Comparison of ENCODE assay signal across 15 cellular contexts in the genomic region with DNA sequence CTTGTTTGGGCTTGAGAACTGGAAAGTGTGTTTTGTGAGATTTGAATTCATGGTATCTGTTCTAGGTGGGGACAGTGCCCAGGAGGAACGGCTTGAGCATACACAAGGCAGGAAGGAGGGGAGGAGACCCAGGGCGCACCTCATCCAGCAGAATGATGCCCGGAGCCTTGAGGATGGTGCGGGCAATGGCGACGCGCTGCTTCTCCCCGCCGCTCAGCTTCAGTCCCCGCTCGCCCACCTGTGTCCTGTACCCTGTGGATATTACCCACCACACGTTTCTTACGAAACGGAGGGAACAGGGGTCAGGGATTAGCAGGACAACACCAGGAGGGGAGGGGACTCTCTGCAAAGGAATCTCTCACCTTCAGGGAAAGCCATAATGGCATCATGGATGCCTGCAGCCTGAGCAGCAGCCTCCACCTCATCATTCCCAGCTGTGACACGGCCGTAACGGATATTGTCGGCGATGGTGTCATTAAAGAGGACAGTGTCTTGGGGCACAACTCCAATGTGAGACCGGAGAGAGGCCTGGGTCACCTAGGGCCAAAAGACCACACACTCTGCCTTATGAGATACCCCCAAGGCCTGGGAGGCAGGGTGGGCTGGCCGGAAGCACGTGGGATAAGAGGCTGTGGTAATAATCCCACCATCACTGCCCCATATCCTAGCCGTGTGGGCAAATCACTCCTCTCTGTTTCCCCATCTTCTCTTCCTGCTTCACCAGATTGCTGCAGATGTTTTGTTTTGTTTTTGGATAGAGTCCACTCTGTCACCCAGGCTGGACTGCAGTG. TPM values are rescaled to one million over a fixed set of nuclear protein-coding genes. Genes with fewer than 3 reads are reported as not detected.
DNase-seq lines count a peak whose midpoint lies in the region; ATAC-seq and TF ChIP-seq lines count a peak whose summit lies in the region.
"Had no signal": no experiment of that assay in that cellular context is flagged by ENCODE, and none has a peak within 500 bp of the region (broad histone marks: within the 10 kb centered on the region; RNA-seq: fewer than 3 reads in every experiment).

No MANE protein-coding gene starts in this region.

- intact Hi-C loops in CD4-positive, alpha-beta T cell (cut with DNase I, micrococcal nuclease): loop anchor here (1.0 to 5.0 kb wide), 5 partner anchors 33 to 153 kb away; partner anchors contain the start of genes NHEJ1 (in 2 of the 2) and CNPPD1 (in 1 of the 2)

- peak overlapping the region; percentile 62 for H3K4me3 Mint-ChIP-seq in CD4-positive, alpha-beta T cell
- H3K4me3 Mint-ChIP-seq in activated naive CD8-positive, alpha-beta T cell treated with anti-CD3 and anti-CD28 coated beads, Interleukin-2, amount 10 ng/mL, durations not matched to agents 7 days and 5 days: peak overlapping the region; percentile 63
- H3K4me3 Mint-ChIP-seq in neural crest cell: peak overlapping the region; percentile 62
- H3K4me3 Mint-ChIP-seq in GM23338: no peak overlapping the region

- no peak overlapping the region for H3K4me2 ChIP-seq in Karpas-422 (ENCODE audit: low read depth, low read length, poor library complexity, severe bottlenecking)
- no peak overlapping the region for H3K4me2 ChIP-seq in GM23338
- H3K4me2 ChIP-seq: neural progenitor cell, PC-9 had no signal

- no peak overlapping the region for H3K9ac ChIP-seq in Karpas-422 (ENCODE audit: low read length)
- H3K9ac ChIP-seq: neural progenitor cell had no signal

- no peaks in the 10 kb centered on the region for H3K9me3 Mint-ChIP-seq in CD4-positive, alpha-beta T cell
- H3K9me3 Mint-ChIP-seq in activated naive CD8-positive, alpha-beta T cell treated with anti-CD3 and anti-CD28 coated beads, Interleukin-2, amount 10 ng/mL, durations not matched to agents 7 days and 5 days: no peaks in the 10 kb centered on the region
- H3K9me3 Mint-ChIP-seq in neural crest cell (no peaks in the 10 kb centered on the region), GM23338 (no peaks in the 10 kb centered on the region)
- H3K9me3 Mint-ChIP-seq: neural progenitor cell had no signal

- peaks cover 15% of the 10 kb centered on the region; the same call in 1 of the 2 replicates for H3F3A ChIP-seq in GM23338 (replicated peaks; ENCODE audit: low read depth)

- no peak for ATAC-seq in CD4-positive, alpha-beta T cell (ENCODE audit: poor library complexity)
- no peak for ATAC-seq in activated naive CD8-positive, alpha-beta T cell treated with anti-CD3 and anti-CD28 coated beads, Interleukin-2, amount 10 ng/mL, durations not matched to agents 7 days and 5 days (ENCODE audit: low read depth)
- no peak for ATAC-seq in GM23338

- no peaks in the 10 kb centered on the region for H3K27me3 ChIP-seq in CD4-positive, alpha-beta T cell (ENCODE audit: control insufficient read depth, insufficient read depth, low read length)
- H3K27me3 ChIP-seq in Karpas-422 (ENCODE audit: low read length) (no peaks in the 10 kb centered on the region), GM23338 (ENCODE audit: insufficient read depth) (no peaks in the 10 kb centered on the region)
- H3K27me3 ChIP-seq: ascending aorta, neural progenitor cell had no signal

- H3K36me3 ChIP-seq in Karpas-422 (ENCODE audit: insufficient read depth, low read length) (peaks cover 31% of the 10 kb centered on the region), GM23338 (ENCODE audit: insufficient read depth) (no peaks in the 10 kb centered on the region; the same call in 1 of the 2 replicates)
- H3K36me3 ChIP-seq: neural progenitor cell had no signal

- no peaks in the 10 kb centered on the region for H3K27me3 Mint-ChIP-seq in CD4-positive, alpha-beta T cell
- H3K27me3 Mint-ChIP-seq in activated naive CD8-positive, alpha-beta T cell treated with anti-CD3 and anti-CD28 coated beads, Interleukin-2, amount 10 ng/mL, durations not matched to agents 7 days and 5 days: no peaks in the 10 kb centered on the region
- H3K27me3 Mint-ChIP-seq in neural crest cell (ENCODE audit: low read depth) (peaks cover 3% of the 10 kb centered on the region), GM23338 (ENCODE audit: insufficient read depth, low read depth, poor library complexity) (peaks cover 11% of the 10 kb centered on the region)

- peaks cover 47% of the 10 kb centered on the region for H3K4me1 Mint-ChIP-seq in CD4-positive, alpha-beta T cell (ENCODE audit: low read depth)
- peaks cover 50% of the 10 kb centered on the region for H3K4me1 Mint-ChIP-seq in activated naive CD8-positive, alpha-beta T cell treated with anti-CD3 and anti-CD28 coated beads, Interleukin-2, amount 10 ng/mL, durations not matched to agents 7 days and 5 days
- H3K4me1 Mint-ChIP-seq in neural crest cell (peaks cover 21% of the 10 kb centered on the region), GM23338 (peaks cover 13% of the 10 kb centered on the region; the same call in 2 of the 3 replicates)

- H3K4me3 ChIP-seq in Karpas-422 (ENCODE audit: low read length) (no peak overlapping the region), GM23338 (no peak overlapping the region)
- H3K4me3 ChIP-seq: ascending aorta, coronary artery, neural progenitor cell, PC-9, thoracic aorta had no signal

- no peak for TF ChIP-seq CTCF in CD4-positive, alpha-beta T cell (IDR thresholded peaks at IDR 0.05)
- TF ChIP-seq CTCF in neural crest cell (conservative IDR thresholded peaks at IDR 0.05): no peak
- TF ChIP-seq CTCF in GM23338 (conservative IDR thresholded peaks at IDR 0.05; ENCODE audit: low read depth in 2 of 2): no peak

- POLR2A ChIA-PET in CD4-positive, alpha-beta T cell (lab: Charles Lee): interaction anchor here (0.5 to 1.9 kb wide), 14 partner anchors 10 to 518 kb away, joined by 3 to 39 read pairs (median 4); partner anchors contain the start of genes ANKZF1, ATG9A, CNPPD1 and DNAJB2
- POLR2A ChIA-PET in activated naive CD8-positive, alpha-beta T cell treated with anti-CD3 and anti-CD28 coated beads, Interleukin-2, amount 10 ng/mL, durations not matched to agents 7 days and 5 days (lab: Charles Lee): interaction anchor here (0.7 to 1.9 kb wide), 13 partner anchors 10 to 152 kb away, joined by 3 to 31 read pairs (median 5); partner anchors contain the start of genes ANKZF1, ATG9A, CNPPD1 and TUBA4A

- peak overlapping the region; percentile 93 for H3K27ac Mint-ChIP-seq in CD4-positive, alpha-beta T cell
- H3K27ac Mint-ChIP-seq in activated naive CD8-positive, alpha-beta T cell treated with anti-CD3 and anti-CD28 coated beads, Interleukin-2, amount 10 ng/mL, durations not matched to agents 7 days and 5 days: peak overlapping the region; percentile 93
- H3K27ac Mint-ChIP-seq in neural crest cell (ENCODE audit: unreplicated experiment) (no peak overlapping the region), GM23338 (no peak overlapping the region)

- H4K20me1 ChIP-seq in Karpas-422 (ENCODE audit: insufficient read depth, low read depth, low read length) (no peaks in the 10 kb centered on the region), GM23338 (replicated peaks; ENCODE audit: insufficient read depth) (no peaks in the 10 kb centered on the region; the same call in 1 of the 2 replicates)

- H3K4me1 ChIP-seq in Karpas-422 (ENCODE audit: low read length): peaks cover 16% of the 10 kb centered on the region
- H3K4me1 ChIP-seq in GM23338 (ENCODE audit: insufficient read depth): peaks cover 14% of the 10 kb centered on the region

- no peak overlapping the region for H2AFZ ChIP-seq in Karpas-422 (ENCODE audit: low read length)
- no peak overlapping the region for H2AFZ ChIP-seq in GM23338
- H2AFZ ChIP-seq: neural progenitor cell, PC-9 had no signal

- H3K9me2 ChIP-seq in Karpas-422 (replicated peaks; ENCODE audit: insufficient read depth, low read length): no peaks in the 10 kb centered on the region
- H3K9me2 ChIP-seq in GM23338 (ENCODE audit: insufficient read depth): no peaks in the 10 kb centered on the region

- CTCF ChIA-PET in CD4-positive, alpha-beta T cell (lab: Charles Lee): interaction anchor here (0.6 to 2.9 kb wide), 17 partner anchors 10 to 822 kb away, joined by 3 to 32 read pairs (median 6); partner anchors contain the start of genes CNPPD1, NHEJ1 and TUBA4A

- H3K27ac ChIP-seq in CD4-positive, alpha-beta T cell (ENCODE audit: low read depth, low read length): no peak overlapping the region
- H3K27ac ChIP-seq in Karpas-422 (ENCODE audit: low read length) (no peak overlapping the region), GM23338 (ENCODE audit: low read depth) (no peak overlapping the region)
- H3K27ac ChIP-seq: ascending aorta, coronary artery, neural progenitor cell, PC-9, thoracic aorta had no signal

- H3K36me3 Mint-ChIP-seq in CD4-positive, alpha-beta T cell (ENCODE audit: low read depth): peaks cover 30% of the 10 kb centered on the region
- H3K36me3 Mint-ChIP-seq in activated naive CD8-positive, alpha-beta T cell treated with anti-CD3 and anti-CD28 coated beads, Interleukin-2, amount 10 ng/mL, durations not matched to agents 7 days and 5 days: peaks cover 19% of the 10 kb centered on the region
- peaks cover 4% of the 10 kb centered on the region for H3K36me3 Mint-ChIP-seq in neural crest cell (ENCODE audit: low read depth)
- H3K36me3 Mint-ChIP-seq in GM23338 (ENCODE audit: low read depth): peaks cover 57% of the 10 kb centered on the region

- H3K79me2 ChIP-seq in Karpas-422 (ENCODE audit: low read length) (0 out of 2 replicates have a peak, but pooled peaks cover 4% of the 10 kb centered on the region), GM23338 (replicated peaks; ENCODE audit: insufficient read depth) (no peaks in the 10 kb centered on the region)

- no peak for DNase-seq in CD4-positive, alpha-beta T cell
- DNase-seq in Karpas-422: peak; percentile 32
- DNase-seq in activated naive CD8-positive, alpha-beta T cell treated with anti-CD3 and anti-CD28 coated beads, Interleukin-2, amount 10 ng/mL, durations not matched to agents 7 days and 5 days: no peak
- DNase-seq in neural crest cell (ENCODE audit: low read depth, low spot score): no peak
- no peak for DNase-seq in stimulated activated CD4-positive, alpha-beta T cell treated with anti-CD3 and anti-CD28 coated beads, Interleukin-15, amount 100 ng/mL, for 24 hours
- no peak for DNase-seq in GM23338 (ENCODE audit: low spot score)
- DNase-seq in amniotic stem cell (lab: John Stamatoyannopoulos, UW): no peak
- DNase-seq: H7, mammary epithelial cell, NCI-H2029 treated with DMSO at 0.1 percent for 48 hours had no signal

- no peaks in the 10 kb centered on the region for H3K9me3 ChIP-seq in CD4-positive, alpha-beta T cell (ENCODE audit: control insufficient read depth, low read length)
- no peaks in the 10 kb centered on the region for H3K9me3 ChIP-seq in Karpas-422 (ENCODE audit: low read length)
- H3K9me3 ChIP-seq: ascending aorta, thoracic aorta had no signal

RNA-seq across cellular contexts. Expression of gene ZFAND2B, which starts 4.2 kb away (rescaled TPM):
- 10 to 100 TPM; 65.9 to 67.4 TPM for total RNA-seq in CD4-positive, alpha-beta T cell
- 28.0 and 37.6 TPM in 2 replicates for total RNA-seq in Karpas-422 (2014; rRNA removed; shearing (Covaris generic); ENCODE audit: low replicate concordance)
- 10 to 100 TPM; 68.1 to 69.8 TPM for total RNA-seq in activated naive CD8-positive, alpha-beta T cell treated with anti-CD3 and anti-CD28 coated beads, Interleukin-2, amount 10 ng/mL, durations not matched to agents 7 days and 5 days
- 26.6 and 30.1 TPM in 2 replicates for total RNA-seq in neural crest cell
- total RNA-seq in GM23338 (2014; rRNA removed; shearing (Covaris generic)): 21.5 and 30.0 TPM in 2 replicates
- polyA plus RNA-seq in GM23338 (2016; fragmentation: Nextera tagmentation; extraction: Ambion mirVana): 13.1 and 16.3 TPM in 2 replicates

RNA-seq across cellular contexts. Expression of gene ABCB6, which starts 8.0 kb away (rescaled TPM):
- 1 to 10 TPM; 2.6 to 3.1 TPM for total RNA-seq in CD4-positive, alpha-beta T cell
- 14.3 and 28.4 TPM in 2 replicates for total RNA-seq in Karpas-422 (2014; rRNA removed; shearing (Covaris generic); ENCODE audit: low replicate concordance)
- total RNA-seq in activated naive CD8-positive, alpha-beta T cell treated with anti-CD3 and anti-CD28 coated beads, Interleukin-2, amount 10 ng/mL, durations not matched to agents 7 days and 5 days: 10 to 100 TPM; 13.1 to 14.3 TPM
- 35.9 and 39.1 TPM in 2 replicates for total RNA-seq in neural crest cell
- 35.1 and 43.6 TPM in 2 replicates for total RNA-seq in GM23338 (2014; rRNA removed; shearing (Covaris generic))
- 26.2 and 29.8 TPM in 2 replicates for polyA plus RNA-seq in GM23338 (2016; fragmentation: Nextera tagmentation; extraction: Ambion mirVana)

RNA-seq across cellular contexts. Expression of gene ATG9A, which starts 18.7 kb away (rescaled TPM):
- 100 to 1,000 TPM; 105 to 106 TPM for total RNA-seq in CD4-positive, alpha-beta T cell
- 16.6 and 25.9 TPM in 2 replicates for total RNA-seq in Karpas-422 (2014; rRNA removed; shearing (Covaris generic); ENCODE audit: low replicate concordance)
- total RNA-seq in activated naive CD8-positive, alpha-beta T cell treated with anti-CD3 and anti-CD28 coated beads, Interleukin-2, amount 10 ng/mL, durations not matched to agents 7 days and 5 days: 10 to 100 TPM; 56.0 to 62.1 TPM
- 41.2 and 42.0 TPM in 2 replicates for total RNA-seq in neural crest cell
- 54.2 and 62.7 TPM in 2 replicates for total RNA-seq in GM23338 (2014; rRNA removed; shearing (Covaris generic))
- 18.0 and 20.7 TPM in 2 replicates for polyA plus RNA-seq in GM23338 (2016; fragmentation: Nextera tagmentation; extraction: Ambion mirVana)

RNA-seq across cellular contexts. Expression of gene ANKZF1, which starts 18.8 kb away (rescaled TPM):
- 100 to 1,000 TPM; 128 to 135 TPM for total RNA-seq in CD4-positive, alpha-beta T cell
- 159 and 230 TPM in 2 replicates for total RNA-seq in Karpas-422 (2014; rRNA removed; shearing (Covaris generic); ENCODE audit: low replicate concordance)
- total RNA-seq in activated naive CD8-positive, alpha-beta T cell treated with anti-CD3 and anti-CD28 coated beads, Interleukin-2, amount 10 ng/mL, durations not matched to agents 7 days and 5 days: 100 to 1,000 TPM; 170 to 177 TPM
- 36.4 and 40.3 TPM in 2 replicates for total RNA-seq in neural crest cell
- 51.2 and 61.9 TPM in 2 replicates for total RNA-seq in GM23338 (2014; rRNA removed; shearing (Covaris generic))
- 29.9 TPM in 2 replicates for polyA plus RNA-seq in GM23338 (2016; fragmentation: Nextera tagmentation; extraction: Ambion mirVana)

RNA-seq across cellular contexts. Expression of gene RETREG2, which starts 32.7 kb away (rescaled TPM):
- total RNA-seq in CD4-positive, alpha-beta T cell: 10 to 100 TPM; 82.3 to 83.2 TPM
- 61.1 and 93.8 TPM in 2 replicates for total RNA-seq in Karpas-422 (2014; rRNA removed; shearing (Covaris generic); ENCODE audit: low replicate concordance)
- 100 to 1,000 TPM; 129 TPM for total RNA-seq in activated naive CD8-positive, alpha-beta T cell treated with anti-CD3 and anti-CD28 coated beads, Interleukin-2, amount 10 ng/mL, durations not matched to agents 7 days and 5 days
- 84.6 and 86.0 TPM in 2 replicates for total RNA-seq in neural crest cell
- total RNA-seq in GM23338 (2014; rRNA removed; shearing (Covaris generic)): 35.1 and 41.8 TPM in 2 replicates
- 12.7 and 13.2 TPM in 2 replicates for polyA plus RNA-seq in GM23338 (2016; fragmentation: Nextera tagmentation; extraction: Ambion mirVana)

Comparison
In these comparisons a context has a peak if more than half of its experiments do, and no peak if none do; other contexts are left out.
1. H3K27ac Mint-ChIP-seq: peak in CD4-positive, alpha-beta T cell (single experiment) and activated naive CD8-positive, alpha-beta T cell treated with anti-CD3 and anti-CD28 coated beads, Interleukin-2, amount 10 ng/mL, durations not matched to agents 7 days and 5 days (single experiment); none in neural crest cell (single experiment) and GM23338 (single experiment).